Comparison of ENCODE assay signal across 1 cellular context in the genomic region with DNA sequence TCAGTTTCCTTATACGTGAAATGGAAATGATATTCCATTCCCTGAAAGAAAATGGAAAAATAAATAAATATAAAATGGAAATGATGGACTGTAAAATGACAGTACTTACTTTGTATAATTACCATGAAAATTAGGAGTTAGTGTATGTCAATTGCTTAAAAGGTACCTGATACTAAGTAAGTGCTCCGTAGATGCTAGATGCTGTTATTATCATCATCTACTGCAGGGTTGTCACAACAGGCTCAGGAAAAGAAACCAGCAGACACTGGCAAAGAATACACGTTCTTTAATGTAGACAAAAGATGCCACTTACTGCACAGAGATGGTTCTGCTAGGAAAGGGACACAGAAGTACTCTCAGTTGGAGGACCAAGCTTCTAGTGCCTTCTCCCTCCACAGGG.
TF ChIP-seq lines count a peak whose summit lies in the region.

No MANE protein-coding gene starts in this region.

TF ChIP-seq in H1, 55 proteins besides CTCF, POLR2A, EP300 and RAD21:
- TF ChIP-seq SIN3A (conservative IDR thresholded peaks at IDR 0.05 in 1 of 2, IDR thresholded peaks at IDR 0.05 in 1 of 2; ENCODE audit: low read depth in 1 of 2, low read length in 2 of 2) (no peak), EZH2 (IDR thresholded peaks at IDR 0.05; ENCODE audit: low read depth, low read length, severe bottlenecking) (no peak), SP4 (IDR thresholded peaks at IDR 0.05; ENCODE audit: low read length) (no peak), EGR1 (IDR thresholded peaks at IDR 0.05; ENCODE audit: borderline replicate concordance, low read depth, low read length) (no peak), CHD7 (IDR thresholded peaks at IDR 0.05; ENCODE audit: insufficient replicate concordance, low read length) (no peak), RNF2 (IDR thresholded peaks at IDR 0.05; ENCODE audit: borderline replicate concordance, low read depth, low read length, missing control alignments, poor library complexity, severe bottlenecking) (no peak), SAP30 (IDR thresholded peaks at IDR 0.05; ENCODE audit: insufficient read depth, insufficient replicate concordance, low read length) (no peak), YY1 (IDR thresholded peaks at IDR 0.05; ENCODE audit: low read depth, low read length) (no peak), CEBPB (IDR thresholded peaks at IDR 0.05; ENCODE audit: low read depth, low read length) (no peak), PHF8 (conservative IDR thresholded peaks at IDR 0.05; ENCODE audit: low read depth, low read length) (no peak), JUND (IDR thresholded peaks at IDR 0.05; ENCODE audit: low read length) (no peak), TBP (IDR thresholded peaks at IDR 0.05; ENCODE audit: low read depth, low read length) (no peak), SP2 (IDR thresholded peaks at IDR 0.05; ENCODE audit: low read length) (no peak)
- TF ChIP-seq, protein P1, sequence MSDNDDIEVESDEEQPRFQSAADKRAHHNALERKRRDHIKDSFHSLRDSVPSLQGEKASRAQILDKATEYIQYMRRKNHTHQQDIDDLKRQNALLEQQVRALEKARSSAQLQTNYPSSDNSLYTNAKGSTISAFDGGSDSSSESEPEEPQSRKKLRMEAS (IDR thresholded peaks at IDR 0.05) = no peak
